In genomic region chr3:18494251-18494650, GRCh38 we compare ENCODE assay signal across 27 cellular contexts.
"Had no signal": no experiment of that assay in that cellular context is flagged by ENCODE, and none has a peak within 500 bp of the region (broad histone marks: within the 10 kb centered on the region; RNA-seq: fewer than 3 reads in every experiment).

No MANE protein-coding gene starts in this region.

- H3K36me3 Mint-ChIP-seq: stimulated activated effector memory CD8-positive, alpha-beta T cell treated with anti-CD3 and anti-CD28 coated beads, Interleukin-12 subunit alpha, Interleukin-12 subunit beta, amount 100 ng/mL, for 72 hours; stimulated activated memory B cell treated with anti-CD40 and anti-IgM and Interleukin-4, amounts not matched to agents 10 μg/mL and 1 μg/mL and 100 μg/mL, for 72 hours; type B pancreatic cell had no signal

- H3K27ac ChIP-seq: stomach, suprapubic skin, testis, thoracic aorta, thyroid gland, tibial artery, tibial nerve, transverse colon, upper lobe of left lung, upper lobe of right lung, uterus, vagina had no signal

- H3K36me3 ChIP-seq: stomach, suprapubic skin, thoracic aorta, thyroid gland, tibial artery, tibial nerve, transverse colon, upper lobe of left lung, upper lobe of right lung, uterus, vagina had no signal

- H3K27ac Mint-ChIP-seq: stimulated activated effector memory CD8-positive, alpha-beta T cell treated with anti-CD3 and anti-CD28 coated beads, Interleukin-12 subunit alpha, Interleukin-12 subunit beta, amount 100 ng/mL, for 72 hours; stimulated activated memory B cell treated with anti-CD40 and anti-IgM and Interleukin-4, amounts not matched to agents 10 μg/mL and 1 μg/mL and 100 μg/mL, for 72 hours; stimulated activated naive B cell treated with anti-CD40 and anti-IgM and Interleukin-4, amounts not matched to agents 10 μg/mL and 1 μg/mL and 100 μg/mL, for 72 hours; stimulated activated naive CD8-positive, alpha-beta T cell treated with anti-CD3 and anti-CD28 coated beads, Interleukin-15, amount 100 ng/mL, for 72 hours; stimulated activated naive CD8-positive, alpha-beta T cell treated with anti-CD3 and anti-CD28 coated beads, Interleukin-15, Interleukin-2, amounts not matched to agents 100 ng/mL and 50 ng/mL, for 24 hours; type B pancreatic cell had no signal

- H3K27me3 ChIP-seq: stomach, suprapubic skin, testis, thyroid gland, tibial artery, tibial nerve, transverse colon, upper lobe of left lung, upper lobe of right lung, uterus, vagina had no signal

- H3K4me3 Mint-ChIP-seq: stimulated activated effector memory CD8-positive, alpha-beta T cell treated with anti-CD3 and anti-CD28 coated beads, Interleukin-12 subunit alpha, Interleukin-12 subunit beta, amount 100 ng/mL, for 72 hours; stimulated activated memory B cell treated with anti-CD40 and anti-IgM and Interleukin-4, amounts not matched to agents 10 μg/mL and 1 μg/mL and 100 μg/mL, for 72 hours; stimulated activated naive B cell treated with anti-CD40 and anti-IgM and Interleukin-4, amounts not matched to agents 10 μg/mL and 1 μg/mL and 100 μg/mL, for 72 hours; stimulated activated naive CD8-positive, alpha-beta T cell treated with anti-CD3 and anti-CD28 coated beads, Interleukin-15, amount 100 ng/mL, for 72 hours; stimulated activated naive CD8-positive, alpha-beta T cell treated with anti-CD3 and anti-CD28 coated beads, Interleukin-15, Interleukin-2, amounts not matched to agents 100 ng/mL and 50 ng/mL, for 24 hours; type B pancreatic cell had no signal

- H3K9me3 ChIP-seq: stomach, suprapubic skin, testis, thoracic aorta, thyroid gland, tibial artery, tibial nerve, transverse colon, upper lobe of left lung, upper lobe of right lung, uterus, vagina had no signal

- H3K4me3 ChIP-seq: stomach, suprapubic skin, testis, thoracic aorta, thyroid gland, tibial artery, tibial nerve, transverse colon, upper lobe of left lung, upper lobe of right lung, uterus, vagina had no signal

- H3K9me3 Mint-ChIP-seq: stimulated activated effector memory CD8-positive, alpha-beta T cell treated with anti-CD3 and anti-CD28 coated beads, Interleukin-12 subunit alpha, Interleukin-12 subunit beta, amount 100 ng/mL, for 72 hours; stimulated activated memory B cell treated with anti-CD40 and anti-IgM and Interleukin-4, amounts not matched to agents 10 μg/mL and 1 μg/mL and 100 μg/mL, for 72 hours; type B pancreatic cell had no signal

- ATAC-seq: stimulated activated effector memory CD8-positive, alpha-beta T cell treated with anti-CD3 and anti-CD28 coated beads, Interleukin-12 subunit alpha, Interleukin-12 subunit beta, amount 100 ng/mL, for 72 hours; stimulated activated memory B cell treated with anti-CD40 and anti-IgM and Interleukin-4, amounts not matched to agents 10 μg/mL and 1 μg/mL and 100 μg/mL, for 72 hours; stimulated activated naive B cell treated with anti-CD40 and anti-IgM and Interleukin-4, amounts not matched to agents 10 μg/mL and 1 μg/mL and 100 μg/mL, for 72 hours; stimulated activated naive CD8-positive, alpha-beta T cell treated with anti-CD3 and anti-CD28 coated beads, Interleukin-15, amount 100 ng/mL, for 72 hours; stimulated activated naive CD8-positive, alpha-beta T cell treated with anti-CD3 and anti-CD28 coated beads, Interleukin-15, Interleukin-2, amounts not matched to agents 100 U/mL and 50 U/mL, for 24 hours; upper lobe of right lung had no signal

- DNase-seq: stimulated activated CD4-positive, alpha-beta T cell treated with anti-CD3 and anti-CD28 coated beads, Interleukin-2, amount 100 ng/mL, for 48 hours; stimulated activated CD4-positive, alpha-beta T cell treated with anti-CD3 and anti-CD28 coated beads, Interleukin-4, amount 100 ng/mL, for 1 hour; stimulated activated CD4-positive, alpha-beta T cell treated with anti-CD3 and anti-CD28 coated beads, Interleukin-4, amount 100 ng/mL, for 24 hours; stimulated activated CD4-positive, alpha-beta T cell treated with anti-CD3 and anti-CD28 coated beads, Interleukin-4, amount 100 ng/mL, for 4 hours; stimulated activated CD8-positive, alpha-beta memory T cell treated with anti-CD3 and anti-CD28 coated beads, Interleukin-4, amount 100 ng/mL, for 48 hours; stimulated activated naive B cell treated with anti-CD40 and anti-IgM and Interleukin-4, amounts not matched to agents 10 μg/mL and 1 μg/mL and 100 μg/mL, for 72 hours; stimulated activated naive CD4-positive, alpha-beta T cell; stimulated activated naive CD4-positive, alpha-beta T cell treated with Interleukin-2 at 50 U/mL for 16 hours; stimulated activated naive CD8-positive, alpha-beta T cell treated with anti-CD3 and anti-CD28 coated beads, Interleukin-15, amount 100 ng/mL, for 72 hours; stimulated activated naive CD8-positive, alpha-beta T cell treated with anti-CD3 and anti-CD28 coated beads, Interleukin-15, Interleukin-2, amounts not matched to agents 100 U/mL and 50 U/mL, for 24 hours; stomach; substantia nigra; testis; thyroid gland; tibial artery; transverse colon; upper lobe of left lung; upper lobe of right lung; uterus had no signal

- H3K27me3 Mint-ChIP-seq: stimulated activated naive B cell treated with anti-CD40 and anti-IgM and Interleukin-4, amounts not matched to agents 10 μg/mL and 1 μg/mL and 100 μg/mL, for 72 hours; stimulated activated naive CD8-positive, alpha-beta T cell treated with anti-CD3 and anti-CD28 coated beads, Interleukin-15, amount 100 ng/mL, for 72 hours; stimulated activated naive CD8-positive, alpha-beta T cell treated with anti-CD3 and anti-CD28 coated beads, Interleukin-15, Interleukin-2, amounts not matched to agents 100 ng/mL and 50 ng/mL, for 24 hours; type B pancreatic cell had no signal

- H3K4me1 ChIP-seq: stomach, testis, thyroid gland, tibial artery, tibial nerve, transverse colon, upper lobe of left lung, upper lobe of right lung, uterus, vagina had no signal
